ENCODE assay signal across 1 cellular context in genomic region chr2:25714740-25715139, GRCh38.
TF ChIP-seq lines count a peak whose summit lies in the region.

No MANE protein-coding gene starts in this region.

TF ChIP-seq in HCT116, 20 proteins besides CTCF, POLR2A, EP300 and RAD21 (continued from another document):
- TF ChIP-seq, protein P1, sequence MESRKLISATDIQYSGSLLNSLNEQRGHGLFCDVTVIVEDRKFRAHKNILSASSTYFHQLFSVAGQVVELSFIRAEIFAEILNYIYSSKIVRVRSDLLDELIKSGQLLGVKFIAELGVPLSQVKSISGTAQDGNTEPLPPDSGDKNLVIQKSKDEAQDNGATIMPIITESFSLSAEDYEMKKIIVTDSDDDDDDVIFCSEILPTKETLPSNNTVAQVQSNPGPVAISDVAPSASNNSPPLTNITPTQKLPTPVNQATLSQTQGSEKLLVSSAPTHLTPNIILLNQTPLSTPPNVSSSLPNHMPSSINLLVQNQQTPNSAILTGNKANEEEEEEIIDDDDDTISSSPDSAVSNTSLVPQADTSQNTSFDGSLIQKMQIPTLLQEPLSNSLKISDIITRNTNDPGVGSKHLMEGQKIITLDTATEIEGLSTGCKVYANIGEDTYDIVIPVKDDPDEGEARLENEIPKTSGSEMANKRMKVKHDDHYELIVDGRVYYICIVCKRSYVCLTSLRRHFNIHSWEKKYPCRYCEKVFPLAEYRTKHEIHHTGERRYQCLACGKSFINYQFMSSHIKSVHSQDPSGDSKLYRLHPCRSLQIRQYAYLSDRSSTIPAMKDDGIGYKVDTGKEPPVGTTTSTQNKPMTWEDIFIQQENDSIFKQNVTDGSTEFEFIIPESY (IDR thresholded peaks at IDR 0.05; ENCODE audit: extremely low read depth, insufficient replicate concordance, low read length), result no peak
- TF ChIP-seq SRF (IDR thresholded peaks at IDR 0.05; ENCODE audit: low read depth), result no peak
- TF ChIP-seq, protein P2, sequence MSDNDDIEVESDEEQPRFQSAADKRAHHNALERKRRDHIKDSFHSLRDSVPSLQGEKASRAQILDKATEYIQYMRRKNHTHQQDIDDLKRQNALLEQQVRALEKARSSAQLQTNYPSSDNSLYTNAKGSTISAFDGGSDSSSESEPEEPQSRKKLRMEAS (IDR thresholded peaks at IDR 0.05), result no peak
- TF ChIP-seq EGR1 (IDR thresholded peaks at IDR 0.05; ENCODE audit: low read depth), result no peak
- TF ChIP-seq YY1 (IDR thresholded peaks at IDR 0.05; ENCODE audit: extremely low read depth, insufficient replicate concordance, low read depth, low read length), result no peak
- TF ChIP-seq TCF7L2 (IDR thresholded peaks at IDR 0.05; ENCODE audit: borderline replicate concordance, extremely low read depth, insufficient read depth, insufficient read length), result no peak
- no peak for TF ChIP-seq ZFX (IDR thresholded peaks at IDR 0.05)
- TF ChIP-seq JUND (IDR thresholded peaks at IDR 0.05), result no peak
- no peak for TF ChIP-seq CEBPB (IDR thresholded peaks at IDR 0.05; ENCODE audit: low read depth)
- no peak for TF ChIP-seq CBX3 (IDR thresholded peaks at IDR 0.05; ENCODE audit: low read depth)
TF ChIP-seq in HCT116: peak in this region for 0.
